16 cellular contexts compared by ENCODE assay signal in genomic region chr10:23173549-23174074, GRCh38. TPM values are rescaled to one million over a fixed set of nuclear protein-coding genes. Genes with fewer than 3 reads are reported as not detected.
DNase-seq lines count a peak whose midpoint lies in the region; ATAC-seq and TF ChIP-seq lines count a peak whose summit lies in the region.
"Had no signal": no experiment of that assay in that cellular context is flagged by ENCODE, and none has a peak within 500 bp of the region (broad histone marks: within the 10 kb centered on the region; RNA-seq: fewer than 3 reads in every experiment).

No MANE protein-coding gene starts in this region.

- no peak overlapping the region for H3K14ac ChIP-seq in trophoblast cell (ENCODE audit: low read length)

- H3K27ac ChIP-seq in SK-N-MC = no peak overlapping the region
- H3K27ac ChIP-seq in trophoblast cell (ENCODE audit: low read depth, low read length) = no peak overlapping the region
- H3K27ac ChIP-seq: adrenal gland; BLaER1 treated with 17β-estradiol and CSF1 and Interleukin-3, amounts not matched to agents 10 nM and 100 nM; colonic mucosa; esophagus muscularis mucosa had no signal

- WGBS in trophoblast cell (ENCODE audit: extremely low coverage, insufficient coverage, insufficient read length) = no CpG with 5 or more reads among the region's 45 CpGs

- H3K9me3 ChIP-seq in SK-N-MC (ENCODE audit: low read depth, low read length) (no peaks in the 10 kb centered on the region), iPS-15b (ENCODE audit: control insufficient read depth, insufficient read depth, low read length) (no peaks in the 10 kb centered on the region), trophoblast cell (ENCODE audit: insufficient read depth, low read depth, low read length) (peaks cover 7% of the 10 kb centered on the region)
- H3K9me3 ChIP-seq: adrenal gland, colonic mucosa, esophagus muscularis mucosa had no signal

- H3K79me1 ChIP-seq in trophoblast cell (ENCODE audit: low read length) = no peaks in the 10 kb centered on the region

- H2BK120ac ChIP-seq in trophoblast cell (ENCODE audit: insufficient read depth, low read length, poor library complexity) = no peak overlapping the region

- no peak overlapping the region for H2BK5ac ChIP-seq in trophoblast cell (ENCODE audit: low read depth, low read length, poor library complexity)

- ATAC-seq in GM19467 (IDR thresholded peaks at IDR 0.05; ENCODE audit: unreplicated experiment) (no peak), GM19023 (IDR thresholded peaks at IDR 0.05; ENCODE audit: unreplicated experiment) (no peak), GM19397 (IDR thresholded peaks at IDR 0.05; ENCODE audit: unreplicated experiment) (no peak)

- peak overlapping the region; percentile 50 for H3K4me2 ChIP-seq in trophoblast cell (ENCODE audit: low read length)
- H3K4me2 ChIP-seq: BLaER1 treated with 17β-estradiol and CSF1 and Interleukin-3, amounts not matched to agents 10 nM and 100 nM had no signal

- no peak overlapping the region for H2AFZ ChIP-seq in trophoblast cell (ENCODE audit: insufficient read depth, low read length, poor library complexity)

- no peak overlapping the region for H4K91ac ChIP-seq in trophoblast cell (ENCODE audit: low read depth, low read length)

- H3K18ac ChIP-seq in trophoblast cell (ENCODE audit: low read length) = no peak overlapping the region

- no peak for TF ChIP-seq CTCF in GM20000 (IDR thresholded peaks at IDR 0.05; ENCODE audit: extremely low read depth, missing control alignments)

- no peak overlapping the region for H4K8ac ChIP-seq in trophoblast cell (ENCODE audit: low read depth, low read length)

- DNase-seq in GM20000 (ENCODE audit: low spot score) (peak; percentile 58), SK-N-MC (ENCODE audit: low read depth, low spot score) (no peak), trophoblast cell (no peak)
- DNase-seq: activated CD4-positive, alpha-beta T cell treated with anti-CD3 and anti-CD28 coated beads for 4 hours; activated T-cell treated with anti-CD3 and anti-CD28 coated beads, Interleukin-2, amount 50 U/mL, for 48 hours; adrenal gland; colonic mucosa; NCI-H2107; NCI-H748 treated with DMSO at 0.1 percent for 48 hours; RPMI8226 had no signal

- H3K9ac ChIP-seq in SK-N-MC (ENCODE audit: insufficient read length) (no peak overlapping the region), iPS-15b (ENCODE audit: low read depth, low read length) (no peak overlapping the region), trophoblast cell (ENCODE audit: low read length) (no peak overlapping the region)
- H3K9ac ChIP-seq: BLaER1 treated with 17β-estradiol and CSF1 and Interleukin-3, amounts not matched to agents 10 nM and 100 nM had no signal

- H4K12ac ChIP-seq in trophoblast cell (ENCODE audit: low read depth, low read length) = no peak overlapping the region

- no peak overlapping the region for H3K4ac ChIP-seq in trophoblast cell (ENCODE audit: low read depth, low read length)

- no peak overlapping the region for H2AK5ac ChIP-seq in trophoblast cell (ENCODE audit: low read length)

- H3K4me1 ChIP-seq in iPS-15b (ENCODE audit: control insufficient read depth, insufficient read depth, low read length) = no peaks in the 10 kb centered on the region
- H3K4me1 ChIP-seq in trophoblast cell (ENCODE audit: control insufficient read depth in 1 of 2, insufficient read depth in 2 of 2, low read length in 2 of 2) = peaks cover 0 to 2% of the 10 kb centered on the region in 2 experiments
- H3K4me1 ChIP-seq: BLaER1 treated with 17β-estradiol and CSF1 and Interleukin-3, amounts not matched to agents 10 nM and 100 nM; colonic mucosa had no signal

- no peak overlapping the region for H2BK12ac ChIP-seq in trophoblast cell (ENCODE audit: low read length)

- no peaks in the 10 kb centered on the region for H3K36me3 ChIP-seq in SK-N-MC (ENCODE audit: insufficient read depth, low read length)
- no peaks in the 10 kb centered on the region for H3K36me3 ChIP-seq in iPS-15b (ENCODE audit: control insufficient read depth, insufficient read depth, low read length)
- no peaks in the 10 kb centered on the region for H3K36me3 ChIP-seq in trophoblast cell (ENCODE audit: control insufficient read depth in 1 of 2, insufficient read depth in 2 of 2, low read length in 2 of 2)
- H3K36me3 ChIP-seq: adrenal gland; BLaER1 treated with 17β-estradiol and CSF1 and Interleukin-3, amounts not matched to agents 10 nM and 100 nM; colonic mucosa; esophagus muscularis mucosa had no signal

- H3K27me3 ChIP-seq in iPS-15b (ENCODE audit: control insufficient read depth, insufficient read depth, low read length) (peaks cover 97% of the 10 kb centered on the region), trophoblast cell (ENCODE audit: insufficient read depth, low read length) (peaks cover 58% of the 10 kb centered on the region)
- H3K27me3 ChIP-seq: BLaER1 treated with 17β-estradiol and CSF1 and Interleukin-3, amounts not matched to agents 10 nM and 100 nM had no signal

- no peaks in the 10 kb centered on the region for H3K79me2 ChIP-seq in trophoblast cell (ENCODE audit: control insufficient read depth, insufficient read depth, low read length, poor library complexity)

- no peak overlapping the region for H3K23ac ChIP-seq in trophoblast cell (ENCODE audit: low read length)

- H3K4me3 ChIP-seq in SK-N-MC (peak overlapping the region; percentile 30; the same call in 1 of the 2 replicates), iPS-15b (ENCODE audit: low read depth, low read length) (peak overlapping the region; percentile 32), trophoblast cell (ENCODE audit: low read depth, low read length) (no peak overlapping the region)
- H3K4me3 ChIP-seq: adrenal gland; BLaER1 treated with 17β-estradiol and CSF1 and Interleukin-3, amounts not matched to agents 10 nM and 100 nM; colonic mucosa; esophagus muscularis mucosa had no signal

RNA-seq across cellular contexts. Expression of gene PTF1A, which starts 18.5 kb away (rescaled TPM):
- polyA plus RNA-seq in trophoblast cell (2013) = 0.05 TPM in 1 of 2 replicates, not detected in the other
- polyA plus RNA-seq: adrenal gland had no signal
